In the genomic region with DNA sequence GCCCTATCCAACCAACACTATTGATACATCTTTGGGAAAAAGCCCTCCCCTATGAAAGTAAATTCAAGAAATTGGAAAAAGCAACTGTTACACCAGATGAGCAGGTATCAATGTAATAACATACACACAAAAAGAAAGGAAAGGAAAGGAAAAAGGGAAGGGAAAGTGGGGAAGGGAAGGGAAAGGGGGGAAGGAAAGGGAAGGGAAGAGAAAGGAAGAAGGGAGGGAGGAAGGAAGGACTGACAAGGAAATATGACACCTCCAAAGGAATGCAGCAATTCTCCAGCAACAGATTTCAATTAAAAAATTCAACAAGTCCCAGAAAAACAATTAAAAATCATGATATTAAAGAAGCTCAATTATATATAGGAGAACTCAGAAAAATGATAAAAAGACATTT, we compare ENCODE assay signal across 7 cellular contexts.
"Had no signal": no experiment of that assay in that cellular context is flagged by ENCODE, and none has a peak within 500 bp of the region (broad histone marks: within the 10 kb centered on the region; RNA-seq: fewer than 3 reads in every experiment).

No MANE protein-coding gene starts in this region.

- DNase-seq: GDM1, GF-D8 had no signal

- H3K4me3 ChIP-seq: GM12878 had no signal

- ATAC-seq: GM12878 had no signal

- FAIRE-seq: G401.6, GM12878, GM12891, GM12892, GM18507 had no signal
